ENCODE assay signal across 28 cellular contexts in genomic region chr16:70550082-70550481, GRCh38. TPM values are rescaled to one million over a fixed set of nuclear protein-coding genes. Genes with fewer than 3 reads are reported as not detected.
A peak's percentile ranks its signal among the peaks of the same experiment; 100 is the strongest.
DNase-seq lines count a peak whose midpoint lies in the region; ATAC-seq and TF ChIP-seq lines count a peak whose summit lies in the region.
"Had no signal": no experiment of that assay in that cellular context is flagged by ENCODE, and none has a peak within 500 bp of the region (broad histone marks: within the 10 kb centered on the region; RNA-seq: fewer than 3 reads in every experiment).

No MANE protein-coding gene starts in this region.

- H3K27me3 Mint-ChIP-seq in activated CD8-positive, alpha-beta memory T cell treated with anti-CD3 and anti-CD28 coated beads, Interleukin-2, amount 10 ng/mL, durations not matched to agents 7 days and 5 days = no peaks in the 10 kb centered on the region
- no peaks in the 10 kb centered on the region for H3K27me3 Mint-ChIP-seq in memory B cell
- H3K27me3 Mint-ChIP-seq: progenitor cell of endocrine pancreas had no signal

- H3K4me3 ChIP-seq in ACC112 (ENCODE audit: low read depth, low read length) = no peak overlapping the region
- no peak overlapping the region for H3K4me3 ChIP-seq in PC-9
- H3K4me3 ChIP-seq: ascending aorta, heart left ventricle, upper lobe of left lung had no signal

- intact Hi-C loops in PC-9 (cut with micrococcal nuclease; ENCODE audit: unreplicated experiment) = no loop called here

- H3K9me2 ChIP-seq in PC-9 (ENCODE audit: insufficient read depth) = no peaks in the 10 kb centered on the region

- no peak overlapping the region for H2AFZ ChIP-seq in ACC112 (ENCODE audit: low read length, unreplicated experiment)
- no peak overlapping the region for H2AFZ ChIP-seq in PC-9

- POLR2A ChIA-PET in PC-9 (lab: Charles Lee; ENCODE audit: unreplicated experiment) = no interaction called here

- no peaks in the 10 kb centered on the region for H3K9me3 ChIP-seq in PC-9 (ENCODE audit: insufficient read depth, low read depth)
- H3K9me3 ChIP-seq: ascending aorta, heart left ventricle, neutrophil, upper lobe of left lung had no signal

- H3K27ac Mint-ChIP-seq in activated CD8-positive, alpha-beta memory T cell treated with anti-CD3 and anti-CD28 coated beads, Interleukin-2, amount 10 ng/mL, durations not matched to agents 7 days and 5 days = peak overlapping the region; percentile 8
- H3K27ac Mint-ChIP-seq in memory B cell = peak overlapping the region; percentile 35
- H3K27ac Mint-ChIP-seq: endodermal cell, mesothelial cell of epicardium had no signal

- no peak overlapping the region for H3K4me3 Mint-ChIP-seq in activated CD8-positive, alpha-beta memory T cell treated with anti-CD3 and anti-CD28 coated beads, Interleukin-2, amount 10 ng/mL, durations not matched to agents 7 days and 5 days
- no peak overlapping the region for H3K4me3 Mint-ChIP-seq in memory B cell
- H3K4me3 Mint-ChIP-seq: CD14-positive monocyte, endodermal cell, mesothelial cell of epicardium had no signal

- peaks cover 56% of the 10 kb centered on the region for H3K36me3 Mint-ChIP-seq in activated CD8-positive, alpha-beta memory T cell treated with anti-CD3 and anti-CD28 coated beads, Interleukin-2, amount 10 ng/mL, durations not matched to agents 7 days and 5 days
- peaks cover 30% of the 10 kb centered on the region for H3K36me3 Mint-ChIP-seq in memory B cell

- 0 out of 2 replicates have a peak overlapping the region, but pooled peaks have one; percentile 8 for H3K27ac ChIP-seq in ACC112 (ENCODE audit: low read depth, low read length)
- peak overlapping the region; percentile 64; the same call in 1 of the 2 replicates for H3K27ac ChIP-seq in PC-9
- H3K27ac ChIP-seq: ascending aorta, heart left ventricle, neutrophil, upper lobe of left lung had no signal

- H3K4me2 ChIP-seq in PC-9 = no peak overlapping the region

- H3K9me3 Mint-ChIP-seq in activated CD8-positive, alpha-beta memory T cell treated with anti-CD3 and anti-CD28 coated beads, Interleukin-2, amount 10 ng/mL, durations not matched to agents 7 days and 5 days (ENCODE audit: low read depth) = no peaks in the 10 kb centered on the region
- no peaks in the 10 kb centered on the region for H3K9me3 Mint-ChIP-seq in memory B cell
- H3K9me3 Mint-ChIP-seq: CD14-positive monocyte, endodermal cell, mesothelial cell of epicardium had no signal

- no peak for TF ChIP-seq CTCF in PC-9 (conservative IDR thresholded peaks at IDR 0.05)

- H3K36me3 ChIP-seq in ACC112 (ENCODE audit: insufficient read depth, low read length) (peaks cover 58% of the 10 kb centered on the region), PC-9 (ENCODE audit: low read depth) (peaks cover 73% of the 10 kb centered on the region)

- BruUV-seq in PC-9 (replicated peaks; lab: Mats Ljungman, UMichigan) = no TSS peak

- peaks cover 81% of the 10 kb centered on the region for H3F3A ChIP-seq in PC-9 (ENCODE audit: insufficient read depth, low read depth)

- H4K20me1 ChIP-seq in PC-9 (ENCODE audit: insufficient read depth) = peaks cover 68% of the 10 kb centered on the region

- no peaks in the 10 kb centered on the region for H3K27me3 ChIP-seq in ACC112 (ENCODE audit: insufficient read depth, low read length)
- no peaks in the 10 kb centered on the region for H3K27me3 ChIP-seq in PC-9 (ENCODE audit: insufficient read depth, low read depth)
- H3K27me3 ChIP-seq: ascending aorta, heart left ventricle, neutrophil, upper lobe of left lung had no signal

- peaks cover 27% of the 10 kb centered on the region for H3K4me1 ChIP-seq in ACC112 (ENCODE audit: control insufficient read depth, insufficient read depth, low read length, unreplicated experiment)
- H3K4me1 ChIP-seq in PC-9 (replicated peaks; ENCODE audit: insufficient read depth) = peaks cover 52% of the 10 kb centered on the region
- H3K4me1 ChIP-seq: ascending aorta had no signal

- DNase-seq in activated CD8-positive, alpha-beta memory T cell treated with anti-CD3 and anti-CD28 coated beads, Interleukin-2, amount 10 ng/mL, durations not matched to agents 7 days and 5 days = no peak
- DNase-seq in activated CD8-positive, alpha-beta memory T cell treated with anti-CD3 and anti-CD28 coated beads for 24 hours = no peak
- DNase-seq in PC-9 = no peak
- no peak for DNase-seq in memory B cell (ENCODE audit: low spot score in 2 of 2)
- DNase-seq in effector CD4-positive, alpha-beta T cell = no peak
- DNase-seq in globus pallidus (ENCODE audit: low spot score) = no peak
- DNase-seq: activated gamma-delta T cell treated with Interleukin-2 at 50 U/mL for 16 hours; endodermal cell; foreskin fibroblast; heart left ventricle; NCI-H1436 treated with DMSO at 0.1 percent for 48 hours; NCI-H2081 treated with DMSO at 0.1 percent for 48 hours; NCI-H2227 treated with DMSO at 0.1 percent for 48 hours; NCI-H526 treated with DMSO at 0.1 percent for 48 hours; NK-92 treated with Interleukin-12 subunit alpha and Interleukin-12 subunit beta, amount 100 ng/mL, for 24 hours; PC-3; stimulated activated CD4-positive, alpha-beta T cell treated with anti-CD3 and anti-CD28 coated beads, Interleukin-12 subunit alpha, Interleukin-12 subunit beta, amount 100 ng/mL, for 4 hours; stimulated activated CD4-positive, alpha-beta T cell treated with anti-CD3 and anti-CD28 coated beads, Interleukin-2, amount 100 ng/mL, for 48 hours; upper lobe of left lung had no signal

- peaks cover 10% of the 10 kb centered on the region for H3K4me1 Mint-ChIP-seq in activated CD8-positive, alpha-beta memory T cell treated with anti-CD3 and anti-CD28 coated beads, Interleukin-2, amount 10 ng/mL, durations not matched to agents 7 days and 5 days
- peaks cover 2% of the 10 kb centered on the region for H3K4me1 Mint-ChIP-seq in memory B cell
- H3K4me1 Mint-ChIP-seq: CD14-positive monocyte had no signal

- CTCF ChIA-PET in activated CD8-positive, alpha-beta memory T cell treated with anti-CD3 and anti-CD28 coated beads, Interleukin-2, amount 10 ng/mL, durations not matched to agents 7 days and 5 days (lab: Charles Lee) = no interaction called here
- CTCF ChIA-PET in PC-9 (lab: Charles Lee) = no interaction called here

- peaks cover 73% of the 10 kb centered on the region for H3K79me2 ChIP-seq in ACC112 (ENCODE audit: control insufficient read depth, insufficient read depth, low read length, unreplicated experiment)
- peaks cover 72% of the 10 kb centered on the region for H3K79me2 ChIP-seq in PC-9 (ENCODE audit: low read depth)

- no peak for ATAC-seq in activated CD8-positive, alpha-beta memory T cell treated with anti-CD3 and anti-CD28 coated beads, Interleukin-2, amount 10 ng/mL, durations not matched to agents 7 days and 5 days
- ATAC-seq in memory B cell (ENCODE audit: low read depth) (no peak), GM18517 (IDR thresholded peaks at IDR 0.05; ENCODE audit: unreplicated experiment) (no peak)
- ATAC-seq: esophagus mucosa, heart left ventricle, PC-3, sciatic nerve had no signal

RNA-seq across cellular contexts. Expression of gene SF3B3, which starts 26.5 kb away (rescaled TPM):
- 100 to 1,000 TPM; 407 to 541 TPM for total RNA-seq in activated CD8-positive, alpha-beta memory T cell treated with anti-CD3 and anti-CD28 coated beads, Interleukin-2, amount 10 ng/mL, durations not matched to agents 7 days and 5 days
- 326 and 339 TPM in 2 replicates for total RNA-seq in PC-9 (2021)

RNA-seq across cellular contexts. Expression of gene COG4, which starts 26.7 kb away (rescaled TPM):
- total RNA-seq in activated CD8-positive, alpha-beta memory T cell treated with anti-CD3 and anti-CD28 coated beads, Interleukin-2, amount 10 ng/mL, durations not matched to agents 7 days and 5 days = 10 to 100 TPM; 67.3 to 72.5 TPM
- total RNA-seq in PC-9 (2021) = 54.2 and 61.1 TPM in 2 replicates
